In genomic region chr2:27907547-27907946, GRCh38 we compare ENCODE assay signal across 17 cellular contexts. TPM values are rescaled to one million over a fixed set of nuclear protein-coding genes. Genes with fewer than 3 reads are reported as not detected.
DNase-seq lines count a peak whose midpoint lies in the region; ATAC-seq and TF ChIP-seq lines count a peak whose summit lies in the region.
"Had no signal": no experiment of that assay in that cellular context is flagged by ENCODE, and none has a peak within 500 bp of the region (broad histone marks: within the 10 kb centered on the region; RNA-seq: fewer than 3 reads in every experiment).

No MANE protein-coding gene starts in this region.

- no peak overlapping the region for H3K27ac ChIP-seq in IMR-90 (ENCODE audit: insufficient read depth, low read length)
- H3K27ac ChIP-seq in right lobe of liver, result no peak overlapping the region
- H3K27ac ChIP-seq: PC-9 had no signal

- no peak overlapping the region for H3K4ac ChIP-seq in IMR-90 (ENCODE audit: low read depth, low read length)

- no peak overlapping the region for H4K5ac ChIP-seq in IMR-90 (ENCODE audit: low read depth, low read length)

- H3K18ac ChIP-seq in IMR-90 (ENCODE audit: low read depth, low read length), result no peak overlapping the region

- no peak overlapping the region for H3K9ac ChIP-seq in IMR-90 (ENCODE audit: low read depth, low read length)

- no peak for TF ChIP-seq CTCF in IMR-90 (conservative IDR thresholded peaks at IDR 0.05; ENCODE audit: low read depth, low read length)
- TF ChIP-seq CTCF in right lobe of liver (IDR thresholded peaks at IDR 0.05), result no peak

- no peak overlapping the region for H2BK120ac ChIP-seq in IMR-90 (ENCODE audit: low read depth, low read length)

- no CpG with 5 or more reads among the region's 3 CpGs for WGBS in IMR-90 (ENCODE audit: extremely low coverage in 2 of 2, insufficient read length in 1 of 2), 2 experiments
- 63% methylated on average over 3 of the region's 3 CpGs for WGBS in right lobe of liver (ENCODE audit: insufficient coverage, low coverage, low lambda C conversion rate, missing lambda C conversion rate)

- H3K14ac ChIP-seq in IMR-90 (replicated peaks; ENCODE audit: low read depth, low read length), result no peak overlapping the region

- no peak overlapping the region for H2AFZ ChIP-seq in IMR-90 (replicated peaks; ENCODE audit: low read length, poor library complexity)
- H2AFZ ChIP-seq: PC-9 had no signal

- H2AK5ac ChIP-seq in IMR-90 (ENCODE audit: low read depth, low read length), result no peak overlapping the region

- no peak overlapping the region for H4K91ac ChIP-seq in IMR-90 (ENCODE audit: insufficient read depth, low read depth, low read length)

- ATAC-seq in activated CD8-positive, alpha-beta memory T cell treated with anti-CD3 and anti-CD28 coated beads, Interleukin-2, amount 10 ng/mL, durations not matched to agents 7 days and 5 days, result peak; percentile 30
- ATAC-seq in IMR-90 (ENCODE audit: low read depth), result no peak
- peak; percentile 84 for ATAC-seq in activated naive CD8-positive, alpha-beta T cell treated with anti-CD3 and anti-CD28 coated beads, Interleukin-2, amount 50 U/mL, for 24 hours
- peak; percentile 95 for ATAC-seq in stimulated activated effector memory CD8-positive, alpha-beta T cell treated with anti-CD3 and anti-CD28 coated beads, Interleukin-12 subunit alpha, Interleukin-12 subunit beta, amount 100 ng/mL, for 72 hours
- ATAC-seq in right lobe of liver, result no peak
- no peak for ATAC-seq in HG03520 (IDR thresholded peaks at IDR 0.05; ENCODE audit: unreplicated experiment)

- H3K4me1 Mint-ChIP-seq in activated CD8-positive, alpha-beta memory T cell treated with anti-CD3 and anti-CD28 coated beads, Interleukin-2, amount 10 ng/mL, durations not matched to agents 7 days and 5 days, result peaks cover 57% of the 10 kb centered on the region
- peaks cover 54% of the 10 kb centered on the region for H3K4me1 Mint-ChIP-seq in activated naive CD8-positive, alpha-beta T cell treated with anti-CD3 and anti-CD28 coated beads, Interleukin-2, amount 50 U/mL, for 24 hours
- peaks cover 61% of the 10 kb centered on the region for H3K4me1 Mint-ChIP-seq in stimulated activated effector memory CD8-positive, alpha-beta T cell treated with anti-CD3 and anti-CD28 coated beads, Interleukin-12 subunit alpha, Interleukin-12 subunit beta, amount 100 ng/mL, for 72 hours

- H3K4me1 ChIP-seq in IMR-90 (ENCODE audit: control insufficient read depth, insufficient read depth, low read length) (no peaks in the 10 kb centered on the region; the same call in 1 of the 2 replicates), right lobe of liver (no peaks in the 10 kb centered on the region)

- TF ChIP-seq POLR2A in IMR-90 (IDR thresholded peaks at IDR 0.05; ENCODE audit: low read depth, low read length), result no peak
- TF ChIP-seq POLR2A in right lobe of liver (IDR thresholded peaks at IDR 0.05), result no peak

- DNase-seq in activated CD8-positive, alpha-beta memory T cell treated with anti-CD3 and anti-CD28 coated beads, Interleukin-2, amount 10 ng/mL, durations not matched to agents 7 days and 5 days, result no peak
- DNase-seq in activated CD8-positive, alpha-beta memory T cell treated with anti-CD3 and anti-CD28 coated beads, Interleukin-2, amount 50 U/mL, for 4 hours, result no peak
- DNase-seq in IMR-90 (peak; percentile 23), right lobe of liver (no peak), cardiac septum (ENCODE audit: low spot score) (no peak)
- no peak for DNase-seq in activated naive CD8-positive, alpha-beta T cell treated with anti-CD3 and anti-CD28 coated beads, Interleukin-2, amount 50 U/mL, for 24 hours
- no peak for DNase-seq in stimulated activated effector memory CD8-positive, alpha-beta T cell treated with anti-CD3 and anti-CD28 coated beads, Interleukin-12 subunit alpha, Interleukin-12 subunit beta, amount 100 ng/mL, for 72 hours (ENCODE audit: low spot score in 2 of 2)
- DNase-seq: AML-193, DMS79 treated with DMSO at 0.1 percent for 48 hours, GDM1, HCEC 1CT, NCI-H1105, NCI-H1694 treated with DMSO at 0.1 percent for 48 hours, NCI-H446, PC-9 had no signal

- H3K23ac ChIP-seq in IMR-90 (ENCODE audit: low read depth, low read length), result no peak overlapping the region

- POLR2A ChIA-PET in IMR-90 (lab: Charles Lee; ENCODE audit: unreplicated experiment), result no interaction called here

- in situ Hi-C loops in IMR-90 (cut with MboI; ENCODE audit: low sequenced_read_pairs), result no loop called here

- no TSS peak for BruUV-seq in IMR-90 (replicated peaks; lab: Mats Ljungman, UMichigan)

- H3K9me1 ChIP-seq in IMR-90 (ENCODE audit: insufficient read depth, low read length), result no peaks in the 10 kb centered on the region

- H2AK9ac ChIP-seq in IMR-90 (replicated peaks; ENCODE audit: low read depth, low read length, poor library complexity), result no peak overlapping the region

- H3K27me3 ChIP-seq in IMR-90 (ENCODE audit: control insufficient read depth, insufficient read depth, low read length) (no peaks in the 10 kb centered on the region), right lobe of liver (no peaks in the 10 kb centered on the region)

- dilution Hi-C loops in IMR-90 (cut with HindIII; ENCODE audit: low sequenced_read_pairs, unreplicated experiment), result no loop called here

- intact Hi-C loops in IMR-90 (cut with micrococcal nuclease) (no loop called here), right lobe of liver (cut with DNase I) (no loop called here), cardiac septum (cut with DNase I) (no loop called here)

- H3K36me3 ChIP-seq in IMR-90 (ENCODE audit: control insufficient read depth, insufficient read depth, low read length) (no peaks in the 10 kb centered on the region), right lobe of liver (no peaks in the 10 kb centered on the region)

- H3K9me3 ChIP-seq in IMR-90 (ENCODE audit: control insufficient read depth, insufficient read depth, low read length) (no peaks in the 10 kb centered on the region), right lobe of liver (no peaks in the 10 kb centered on the region)

- peaks cover 70% of the 10 kb centered on the region for H3K36me3 Mint-ChIP-seq in activated CD8-positive, alpha-beta memory T cell treated with anti-CD3 and anti-CD28 coated beads, Interleukin-2, amount 10 ng/mL, durations not matched to agents 7 days and 5 days
- peaks cover 54% of the 10 kb centered on the region for H3K36me3 Mint-ChIP-seq in activated naive CD8-positive, alpha-beta T cell treated with anti-CD3 and anti-CD28 coated beads, Interleukin-2, amount 50 U/mL, for 24 hours (ENCODE audit: low read depth)
- H3K36me3 Mint-ChIP-seq in stimulated activated effector memory CD8-positive, alpha-beta T cell treated with anti-CD3 and anti-CD28 coated beads, Interleukin-12 subunit alpha, Interleukin-12 subunit beta, amount 100 ng/mL, for 72 hours, result peaks cover 30% of the 10 kb centered on the region

- no peak overlapping the region for H3K56ac ChIP-seq in IMR-90 (ENCODE audit: extremely low read depth, insufficient read depth, low read length)

- H3K9me3 Mint-ChIP-seq in activated CD8-positive, alpha-beta memory T cell treated with anti-CD3 and anti-CD28 coated beads, Interleukin-2, amount 10 ng/mL, durations not matched to agents 7 days and 5 days (ENCODE audit: low read depth), result peaks cover 3% of the 10 kb centered on the region
- peaks cover 9% of the 10 kb centered on the region for H3K9me3 Mint-ChIP-seq in activated naive CD8-positive, alpha-beta T cell treated with anti-CD3 and anti-CD28 coated beads, Interleukin-2, amount 50 U/mL, for 24 hours
- peaks cover 2% of the 10 kb centered on the region for H3K9me3 Mint-ChIP-seq in stimulated activated effector memory CD8-positive, alpha-beta T cell treated with anti-CD3 and anti-CD28 coated beads, Interleukin-12 subunit alpha, Interleukin-12 subunit beta, amount 100 ng/mL, for 72 hours

- TF ChIP-seq RAD21 in IMR-90 (IDR thresholded peaks at IDR 0.05; ENCODE audit: low read length), result no peak

- H4K20me1 ChIP-seq in IMR-90 (ENCODE audit: insufficient read depth, low read length), result no peaks in the 10 kb centered on the region

- no peak overlapping the region for H3K27ac Mint-ChIP-seq in activated CD8-positive, alpha-beta memory T cell treated with anti-CD3 and anti-CD28 coated beads, Interleukin-2, amount 10 ng/mL, durations not matched to agents 7 days and 5 days
- H3K27ac Mint-ChIP-seq in activated naive CD8-positive, alpha-beta T cell treated with anti-CD3 and anti-CD28 coated beads, Interleukin-2, amount 50 U/mL, for 24 hours, result peak overlapping the region; percentile 12
- no peak overlapping the region for H3K27ac Mint-ChIP-seq in stimulated activated effector memory CD8-positive, alpha-beta T cell treated with anti-CD3 and anti-CD28 coated beads, Interleukin-12 subunit alpha, Interleukin-12 subunit beta, amount 100 ng/mL, for 72 hours

- no peak overlapping the region for H2BK15ac ChIP-seq in IMR-90 (ENCODE audit: low read depth, low read length)

- H4K8ac ChIP-seq in IMR-90 (ENCODE audit: low read depth in 2 of 2, low read length in 2 of 2), result no peak overlapping the region

- no peak overlapping the region for H3K4me3 ChIP-seq in IMR-90 (ENCODE audit: insufficient read depth, low read depth, low read length)
- H3K4me3 ChIP-seq in right lobe of liver, result no peak overlapping the region
- H3K4me3 ChIP-seq: PC-9 had no signal

- H3K79me1 ChIP-seq in IMR-90 (ENCODE audit: low read depth in 1 of 2, low read length in 2 of 2), result peaks cover 4 to 14% of the 10 kb centered on the region in 2 experiments; a peak in 2 of 4 replicates

- no peak overlapping the region for H2BK20ac ChIP-seq in IMR-90 (ENCODE audit: low read depth, low read length)

- H2BK5ac ChIP-seq in IMR-90 (ENCODE audit: low read depth, low read length, poor library complexity, severe bottlenecking), result no peak overlapping the region

- H3K4me2 ChIP-seq in IMR-90 (ENCODE audit: low read depth, low read length), result no peak overlapping the region
- H3K4me2 ChIP-seq: PC-9 had no signal

- CTCF ChIA-PET in activated CD8-positive, alpha-beta memory T cell treated with anti-CD3 and anti-CD28 coated beads, Interleukin-2, amount 10 ng/mL, durations not matched to agents 7 days and 5 days (lab: Charles Lee), result no interaction called here
- CTCF ChIA-PET in IMR-90 (lab: Yijun Ruan, JAX), result no interaction called here

- no peak overlapping the region for H3K4me3 Mint-ChIP-seq in activated CD8-positive, alpha-beta memory T cell treated with anti-CD3 and anti-CD28 coated beads, Interleukin-2, amount 10 ng/mL, durations not matched to agents 7 days and 5 days
- H3K4me3 Mint-ChIP-seq in activated naive CD8-positive, alpha-beta T cell treated with anti-CD3 and anti-CD28 coated beads, Interleukin-2, amount 50 U/mL, for 24 hours, result no peak overlapping the region
- no peak overlapping the region for H3K4me3 Mint-ChIP-seq in stimulated activated effector memory CD8-positive, alpha-beta T cell treated with anti-CD3 and anti-CD28 coated beads, Interleukin-12 subunit alpha, Interleukin-12 subunit beta, amount 100 ng/mL, for 72 hours
- H3K4me3 Mint-ChIP-seq: CD4-positive, CD25-positive, alpha-beta regulatory T cell had no signal

- H3K27me3 Mint-ChIP-seq in activated CD8-positive, alpha-beta memory T cell treated with anti-CD3 and anti-CD28 coated beads, Interleukin-2, amount 10 ng/mL, durations not matched to agents 7 days and 5 days, result no peaks in the 10 kb centered on the region
- no peaks in the 10 kb centered on the region for H3K27me3 Mint-ChIP-seq in activated naive CD8-positive, alpha-beta T cell treated with anti-CD3 and anti-CD28 coated beads, Interleukin-2, amount 50 U/mL, for 24 hours
- H3K27me3 Mint-ChIP-seq: CD4-positive, CD25-positive, alpha-beta regulatory T cell had no signal

RNA-seq across cellular contexts. Expression of gene BABAM2, which starts 17.0 kb away (rescaled TPM):
- total RNA-seq in activated CD8-positive, alpha-beta memory T cell treated with anti-CD3 and anti-CD28 coated beads, Interleukin-2, amount 10 ng/mL, durations not matched to agents 7 days and 5 days, result 10 to 100 TPM; 65.4 to 69.5 TPM
- 16.7 and 23.1 TPM in 2 replicates for total RNA-seq in IMR-90 (2012; rRNA removed)
- polyA plus RNA-seq in IMR-90 (2012; rRNA removed), result 20.3 and 20.9 TPM in 2 replicates
- polyA plus RNA-seq in IMR-90 (2012; cell fraction: cytosol; rRNA removed), result 11.4 TPM in 2 replicates
- 4.4 and 16.0 TPM in 2 replicates for polyA plus RNA-seq in IMR-90 (2012; cell fraction: nucleus; rRNA removed; ENCODE audit: low replicate concordance)
- total RNA-seq in right lobe of liver, result 10 to 100 TPM; 17.1 to 39.4 (median 25.5) TPM
- total RNA-seq in cardiac septum, result 63.4 TPM

RNA-seq across cellular contexts. Expression of gene RBKS, which starts 17.4 kb away (rescaled TPM):
- 1 to 10 TPM; 2.6 to 3.4 TPM for total RNA-seq in activated CD8-positive, alpha-beta memory T cell treated with anti-CD3 and anti-CD28 coated beads, Interleukin-2, amount 10 ng/mL, durations not matched to agents 7 days and 5 days
- 0.83 and 1.1 TPM in 2 replicates for total RNA-seq in IMR-90 (2012; rRNA removed)
- 1.1 and 1.4 TPM in 2 replicates for polyA plus RNA-seq in IMR-90 (2012; rRNA removed)
- 0.97 and 1.7 TPM in 2 replicates for polyA plus RNA-seq in IMR-90 (2012; cell fraction: cytosol; rRNA removed)
- polyA plus RNA-seq in IMR-90 (2012; cell fraction: nucleus; rRNA removed; ENCODE audit: low replicate concordance), result 1.2 and 1.8 TPM in 2 replicates
- total RNA-seq in right lobe of liver, result 10 to 100 TPM; 13.5 to 18.6 (median 16.0) TPM
- 3.9 TPM for total RNA-seq in cardiac septum

Comparison
In these comparisons a context has a peak if more than half of its experiments do, and no peak if none do; other contexts are left out.
1. ATAC-seq: peak in activated CD8-positive, alpha-beta memory T cell treated with anti-CD3 and anti-CD28 coated beads, Interleukin-2, amount 10 ng/mL, durations not matched to agents 7 days and 5 days (single experiment), activated naive CD8-positive, alpha-beta T cell treated with anti-CD3 and anti-CD28 coated beads, Interleukin-2, amount 50 U/mL, for 24 hours (single experiment) and stimulated activated effector memory CD8-positive, alpha-beta T cell treated with anti-CD3 and anti-CD28 coated beads, Interleukin-12 subunit alpha, Interleukin-12 subunit beta, amount 100 ng/mL, for 72 hours (single experiment); none in IMR-90 (single experiment), right lobe of liver (0 of 4) and HG03520 (single experiment).